ENCODE assay signal across 33 cellular contexts in the genomic region with DNA sequence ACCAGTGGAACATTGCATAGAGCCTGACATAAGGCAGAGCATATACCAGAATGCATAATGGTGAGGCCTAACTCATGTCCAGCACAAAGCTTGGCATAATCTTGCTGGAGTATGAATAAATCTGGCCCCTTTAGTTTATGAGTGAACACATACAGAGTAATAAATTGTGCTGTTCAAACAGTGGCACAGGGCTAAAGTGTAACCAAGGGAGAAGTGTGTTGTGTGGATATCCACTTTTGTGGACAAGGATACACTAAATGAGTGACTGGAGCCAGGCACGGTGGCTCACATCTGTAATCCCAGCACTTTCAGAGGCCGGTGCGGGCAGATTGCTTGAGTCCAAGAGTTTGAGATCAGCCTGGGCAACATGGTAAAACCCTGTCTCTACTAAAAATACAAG.
"Had no signal": no experiment of that assay in that cellular context is flagged by ENCODE, and none has a peak within 500 bp of the region (broad histone marks: within the 10 kb centered on the region; RNA-seq: fewer than 3 reads in every experiment).

No MANE protein-coding gene starts in this region.

- H3K27me3 ChIP-seq: adrenal gland, body of pancreas, esophagus muscularis mucosa, foreskin keratinocyte, gastrocnemius medialis had no signal

- H3K4me1 Mint-ChIP-seq: activated CD4-positive, alpha-beta T cell treated with anti-CD3 and anti-CD28 coated beads for 36 hours; activated CD4-positive, alpha-beta T cell treated with anti-CD3 and anti-CD28 coated beads, Interleukin-2, amount 10 ng/mL, durations not matched to agents 24 days and 14 days; activated CD8-positive, alpha-beta memory T cell treated with anti-CD3 and anti-CD28 coated beads, Interleukin-2, amount 10 ng/mL, durations not matched to agents 7 days and 5 days; activated naive CD4-positive, alpha-beta T cell treated with anti-CD3 and anti-CD28 coated beads, Interleukin-2, amount 50 U/mL, for 24 hours; activated naive CD8-positive, alpha-beta T cell treated with anti-CD3 and anti-CD28 coated beads for 36 hours; activated naive CD8-positive, alpha-beta T cell treated with anti-CD3 and anti-CD28 coated beads, Interleukin-2, amount 50 U/mL, for 24 hours; T-cell had no signal

- H3K9me3 Mint-ChIP-seq: activated CD4-positive, alpha-beta memory T cell treated with anti-CD3 and anti-CD28 coated beads for 36 hours; activated CD4-positive, alpha-beta T cell treated with anti-CD3 and anti-CD28 coated beads, Interleukin-2, amount 10 ng/mL, durations not matched to agents 24 days and 14 days; activated naive CD4-positive, alpha-beta T cell treated with anti-CD3 and anti-CD28 coated beads for 36 hours; activated naive CD4-positive, alpha-beta T cell treated with anti-CD3 and anti-CD28 coated beads, Interleukin-2, amount 50 U/mL, for 24 hours; activated naive CD8-positive, alpha-beta T cell treated with anti-CD3 and anti-CD28 coated beads for 36 hours; activated naive CD8-positive, alpha-beta T cell treated with anti-CD3 and anti-CD28 coated beads, Interleukin-2, amount 50 U/mL, for 24 hours; activated T-helper 1 cell treated with anti-CD3 and anti-CD28 coated beads, Interleukin-12 subunit alpha, Interleukin-12 subunit beta, Interleukin-2, Interleukin-4 antibody, amounts not matched to agents 30 ng/mL and 10 ng/mL and 1 ng/mL, durations not matched to agents 14 hours and 24 hours and 36 hours; activated T-helper 2 cell treated with anti-CD3 and anti-CD28 coated beads, Interferon-gamma antibody, Interleukin-2, Interleukin-4, amounts not matched to agents 10 μg/mL and 5 μg/mL and 100 μg/mL, durations not matched to agents 14 hours and 24 hours and 36 hours; effector memory CD8-positive, alpha-beta T cell; T-cell; T-helper 1 cell treated with Interleukin-12 subunit alpha and Interleukin-12 subunit beta and Interleukin-4 antibody, amounts not matched to agents 30 μg/mL and 1 μg/mL, for 36 hours had no signal

- H3K9me3 ChIP-seq: adrenal gland, body of pancreas, esophagus muscularis mucosa, gastrocnemius medialis had no signal

- H3K4me1 ChIP-seq: body of pancreas, esophagus muscularis mucosa, gastrocnemius medialis had no signal

- H3K27ac Mint-ChIP-seq: activated CD4-positive, alpha-beta memory T cell treated with anti-CD3 and anti-CD28 coated beads for 36 hours; activated CD4-positive, alpha-beta T cell treated with anti-CD3 and anti-CD28 coated beads for 36 hours; activated CD4-positive, alpha-beta T cell treated with anti-CD3 and anti-CD28 coated beads, Interleukin-2, amount 10 ng/mL, durations not matched to agents 24 days and 14 days; activated CD8-positive, alpha-beta memory T cell treated with anti-CD3 and anti-CD28 coated beads, Interleukin-2, amount 10 ng/mL, durations not matched to agents 7 days and 5 days; activated CD8-positive, alpha-beta T cell treated with anti-CD3 and anti-CD28 coated beads, Interleukin-2, amount 10 ng/mL, durations not matched to agents 7 days and 5 days; activated naive CD4-positive, alpha-beta T cell treated with anti-CD3 and anti-CD28 coated beads for 36 hours; activated naive CD4-positive, alpha-beta T cell treated with anti-CD3 and anti-CD28 coated beads, Interleukin-2, amount 50 U/mL, for 24 hours; activated naive CD8-positive, alpha-beta T cell treated with anti-CD3 and anti-CD28 coated beads for 36 hours; activated naive CD8-positive, alpha-beta T cell treated with anti-CD3 and anti-CD28 coated beads, Interleukin-2, amount 50 U/mL, for 24 hours; activated T-helper 1 cell treated with anti-CD3 and anti-CD28 coated beads, Interleukin-12 subunit alpha, Interleukin-12 subunit beta, Interleukin-2, Interleukin-4 antibody, amounts not matched to agents 30 ng/mL and 10 ng/mL and 1 ng/mL, durations not matched to agents 14 hours and 24 hours and 36 hours; activated T-helper 2 cell treated with anti-CD3 and anti-CD28 coated beads, Interferon-gamma antibody, Interleukin-2, Interleukin-4, amounts not matched to agents 10 μg/mL and 5 μg/mL and 100 μg/mL, durations not matched to agents 14 hours and 24 hours and 36 hours; effector memory CD8-positive, alpha-beta T cell; T-cell; T-helper 1 cell treated with Interleukin-12 subunit alpha and Interleukin-12 subunit beta and Interleukin-4 antibody, amounts not matched to agents 30 μg/mL and 1 μg/mL, for 36 hours had no signal

- H3K4me3 Mint-ChIP-seq: activated CD4-positive, alpha-beta memory T cell treated with anti-CD3 and anti-CD28 coated beads for 36 hours; activated CD4-positive, alpha-beta T cell treated with anti-CD3 and anti-CD28 coated beads for 36 hours; activated CD4-positive, alpha-beta T cell treated with anti-CD3 and anti-CD28 coated beads, Interleukin-2, amount 10 ng/mL, durations not matched to agents 24 days and 14 days; activated CD8-positive, alpha-beta memory T cell treated with anti-CD3 and anti-CD28 coated beads, Interleukin-2, amount 10 ng/mL, durations not matched to agents 7 days and 5 days; activated CD8-positive, alpha-beta T cell treated with anti-CD3 and anti-CD28 coated beads, Interleukin-2, amount 10 ng/mL, durations not matched to agents 7 days and 5 days; activated naive CD4-positive, alpha-beta T cell treated with anti-CD3 and anti-CD28 coated beads for 36 hours; activated naive CD4-positive, alpha-beta T cell treated with anti-CD3 and anti-CD28 coated beads, Interleukin-2, amount 50 U/mL, for 24 hours; activated naive CD8-positive, alpha-beta T cell treated with anti-CD3 and anti-CD28 coated beads for 36 hours; activated naive CD8-positive, alpha-beta T cell treated with anti-CD3 and anti-CD28 coated beads, Interleukin-2, amount 50 U/mL, for 24 hours; activated T-helper 1 cell treated with anti-CD3 and anti-CD28 coated beads, Interleukin-12 subunit alpha, Interleukin-12 subunit beta, Interleukin-2, Interleukin-4 antibody, amounts not matched to agents 30 ng/mL and 10 ng/mL and 1 ng/mL, durations not matched to agents 14 hours and 24 hours and 36 hours; effector memory CD8-positive, alpha-beta T cell; T-cell; T-helper 1 cell treated with Interleukin-12 subunit alpha and Interleukin-12 subunit beta and Interleukin-4 antibody, amounts not matched to agents 30 μg/mL and 1 μg/mL, for 36 hours had no signal

- H3K4me3 ChIP-seq: adrenal gland, body of pancreas, esophagus muscularis mucosa, gastrocnemius medialis had no signal

- H3K27me3 Mint-ChIP-seq: activated CD4-positive, alpha-beta memory T cell treated with anti-CD3 and anti-CD28 coated beads for 36 hours; activated CD4-positive, alpha-beta T cell treated with anti-CD3 and anti-CD28 coated beads for 36 hours; activated CD4-positive, alpha-beta T cell treated with anti-CD3 and anti-CD28 coated beads, Interleukin-2, amount 10 ng/mL, durations not matched to agents 24 days and 14 days; activated CD8-positive, alpha-beta memory T cell treated with anti-CD3 and anti-CD28 coated beads, Interleukin-2, amount 10 ng/mL, durations not matched to agents 7 days and 5 days; activated naive CD4-positive, alpha-beta T cell treated with anti-CD3 and anti-CD28 coated beads, Interleukin-2, amount 50 U/mL, for 24 hours; activated naive CD8-positive, alpha-beta T cell treated with anti-CD3 and anti-CD28 coated beads for 36 hours; activated naive CD8-positive, alpha-beta T cell treated with anti-CD3 and anti-CD28 coated beads, Interleukin-2, amount 50 U/mL, for 24 hours; effector memory CD8-positive, alpha-beta T cell; T-cell had no signal

- H3K36me3 ChIP-seq: adrenal gland, esophagus muscularis mucosa, gastrocnemius medialis had no signal

- DNase-seq: activated CD4-positive, alpha-beta memory T cell treated with anti-CD3 and anti-CD28 coated beads for 36 hours; activated CD4-positive, alpha-beta T cell treated with anti-CD3 and anti-CD28 coated beads for 36 hours; activated CD4-positive, alpha-beta T cell treated with anti-CD3 and anti-CD28 coated beads, Interleukin-2, amount 10 ng/mL, durations not matched to agents 24 days and 14 days; activated CD4-positive, CD25-positive, alpha-beta regulatory T cell; activated CD4-positive, CD25-positive, alpha-beta regulatory T cell treated with anti-CD3 and anti-CD28 coated beads, Interleukin-2, amount 50 U/mL, for 72 hours; activated CD8-positive, alpha-beta memory T cell treated with anti-CD3 and anti-CD28 coated beads, Interleukin-2, amount 10 ng/mL, durations not matched to agents 7 days and 5 days; activated CD8-positive, alpha-beta memory T cell treated with anti-CD3 and anti-CD28 coated beads, Interleukin-2, amount 50 U/mL, for 4 hours; activated CD8-positive, alpha-beta T cell treated with anti-CD3 and anti-CD28 coated beads, Interleukin-2, amount 10 ng/mL, durations not matched to agents 7 days and 5 days; activated effector memory CD4-positive, alpha-beta T cell treated with anti-CD3 and anti-CD28 coated beads, Interleukin-2, amount 50 U/mL, for 16 hours; activated naive CD4-positive, alpha-beta T cell treated with anti-CD3 and anti-CD28 coated beads for 36 hours; activated naive CD8-positive, alpha-beta T cell treated with anti-CD3 and anti-CD28 coated beads for 36 hours; activated naive CD8-positive, alpha-beta T cell treated with anti-CD3 and anti-CD28 coated beads, Interleukin-2, amount 50 U/mL, for 24 hours; activated T-cell treated with anti-CD3 and anti-CD28 coated beads, Interleukin-2, amount 50 U/mL, for 1 hour; activated T-cell treated with anti-CD3 and anti-CD28 coated beads, Interleukin-2, amount 50 U/mL, for 48 hours; adrenal gland; amygdala; aorta; body of pancreas; caudate nucleus; cortex of kidney; dermis blood vessel endothelial cell; effector CD4-positive, alpha-beta T cell; effector memory CD8-positive, alpha-beta T cell; erythroblast; foreskin keratinocyte; gastrocnemius medialis; SW 1271; T-cell had no signal

- H3K36me3 Mint-ChIP-seq: activated CD4-positive, alpha-beta memory T cell treated with anti-CD3 and anti-CD28 coated beads for 36 hours; activated CD8-positive, alpha-beta memory T cell treated with anti-CD3 and anti-CD28 coated beads, Interleukin-2, amount 10 ng/mL, durations not matched to agents 7 days and 5 days; activated naive CD4-positive, alpha-beta T cell treated with anti-CD3 and anti-CD28 coated beads, Interleukin-2, amount 50 U/mL, for 24 hours; activated naive CD8-positive, alpha-beta T cell treated with anti-CD3 and anti-CD28 coated beads for 36 hours had no signal

- H3K27ac ChIP-seq: adrenal gland, body of pancreas, esophagus muscularis mucosa, foreskin keratinocyte, gastrocnemius medialis had no signal

- ATAC-seq: activated CD4-positive, alpha-beta T cell treated with anti-CD3 and anti-CD28 coated beads for 36 hours; activated CD8-positive, alpha-beta memory T cell treated with anti-CD3 and anti-CD28 coated beads, Interleukin-2, amount 10 ng/mL, durations not matched to agents 7 days and 5 days; activated CD8-positive, alpha-beta T cell treated with anti-CD3 and anti-CD28 coated beads, Interleukin-2, amount 10 ng/mL, durations not matched to agents 7 days and 5 days; activated naive CD8-positive, alpha-beta T cell treated with anti-CD3 and anti-CD28 coated beads, Interleukin-2, amount 50 U/mL, for 24 hours; body of pancreas; effector memory CD8-positive, alpha-beta T cell; foreskin keratinocyte; gastrocnemius medialis; T-cell had no signal
